8 cellular contexts compared by ENCODE assay signal in the genomic region with DNA sequence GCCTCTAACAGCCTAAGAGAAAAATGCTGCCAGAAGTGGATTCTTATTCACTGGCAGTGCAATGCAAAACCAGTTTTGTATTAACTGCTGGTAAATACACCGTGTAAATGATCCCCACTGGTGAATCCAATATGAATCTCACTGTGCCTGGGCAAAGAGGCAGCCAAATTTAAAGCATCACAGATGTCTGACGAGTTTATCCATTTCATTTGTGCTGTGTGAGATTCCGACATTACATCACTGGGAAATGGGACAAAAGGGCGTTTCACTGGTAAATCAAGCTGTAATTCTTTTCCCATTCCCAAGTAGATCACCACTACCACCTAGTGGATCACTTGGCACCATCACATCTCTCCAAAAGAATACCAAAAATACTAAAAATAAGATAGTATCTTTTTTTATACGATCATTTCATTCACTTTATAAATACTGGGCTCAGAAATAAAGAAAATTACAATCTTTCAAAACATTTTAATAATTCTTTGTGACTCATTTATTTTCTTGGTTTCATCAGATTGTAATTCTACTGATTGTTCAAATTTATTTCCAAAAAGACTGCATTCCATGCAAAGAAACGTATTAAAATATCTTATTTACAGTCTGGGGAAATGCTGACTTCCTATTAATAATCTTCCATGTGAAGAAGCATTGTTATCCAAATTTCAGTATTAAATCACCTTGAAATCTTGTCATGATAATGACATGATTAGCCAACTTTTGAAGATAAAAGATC.
A peak's percentile ranks its signal among the peaks of the same experiment; 100 is the strongest.
DNase-seq lines count a peak whose midpoint lies in the region; ATAC-seq, FAIRE-seq and TF ChIP-seq lines count a peak whose summit lies in the region.

No MANE protein-coding gene starts in this region.

- CTCF ChIA-PET in HepG2 (lab: Yijun Ruan, JAX; ENCODE audit: low intra/inter-chr PET ratio, low total read pairs), result interaction anchor here (0.7 to 1.9 kb wide), 4 partner anchors 1304 to 1340 kb away, joined by 3 to 9 read pairs (median 4); no protein-coding TSS in a partner anchor
- CTCF ChIA-PET in activated naive CD4-positive, alpha-beta T cell treated with anti-CD3 and anti-CD28 coated beads, Interleukin-2, amount 10 ng/mL, durations not matched to agents 7 days and 5 days (lab: Charles Lee), result no interaction called here

- in situ Hi-C loops in HepG2 (cut with HindIII; ENCODE audit: extremely low pct_ligation_motif_present, low pct_unique_long_range_greater_than_20kb), result loop anchor here (10.0 to 25.0 kb wide), 2 partner anchors 1158 to 1311 kb away; no protein-coding TSS in a partner anchor

- no peaks in the 10 kb centered on the region for H3K27me3 ChIP-seq in HepG2 (ENCODE audit: control insufficient read depth in 1 of 2, insufficient read depth in 2 of 2, low read length in 2 of 2)

- POLR2A ChIA-PET in HepG2 (lab: Yijun Ruan, JAX), result no interaction called here

- WGBS in HepG2 (ENCODE audit: low lambda C conversion rate), result 41% methylated on average over 6 of the region's 6 CpGs

- peaks cover 6% of the 10 kb centered on the region for H3K4me1 Mint-ChIP-seq in brain
- H3K4me1 Mint-ChIP-seq in activated naive CD4-positive, alpha-beta T cell treated with anti-CD3 and anti-CD28 coated beads, Interleukin-2, amount 10 ng/mL, durations not matched to agents 7 days and 5 days, result no peaks in the 10 kb centered on the region

- H3K36me3 ChIP-seq in HepG2 (replicated peaks in 1 of 2; ENCODE audit: control insufficient read depth in 1 of 2, insufficient read depth in 2 of 2, low read length in 2 of 2), result no peaks in the 10 kb centered on the region

- H3K36me3 Mint-ChIP-seq in brain, result no peaks in the 10 kb centered on the region
- no peaks in the 10 kb centered on the region for H3K36me3 Mint-ChIP-seq in activated naive CD4-positive, alpha-beta T cell treated with anti-CD3 and anti-CD28 coated beads, Interleukin-2, amount 10 ng/mL, durations not matched to agents 7 days and 5 days

- no peaks in the 10 kb centered on the region for H3K9me3 ChIP-seq in HepG2 (ENCODE audit: low read length)

- no peaks in the 10 kb centered on the region for H4K20me1 ChIP-seq in HepG2 (ENCODE audit: insufficient read depth, low read length)

- peak; percentile 67 for FAIRE-seq in HepG2 (lab: Jason Lieb, UNC)

- H3K27ac ChIP-seq in HepG2 (ENCODE audit: extremely low read length, insufficient read depth, low read length), result no peak overlapping the region

- H3K27me3 Mint-ChIP-seq in brain, result peaks cover 3% of the 10 kb centered on the region
- H3K27me3 Mint-ChIP-seq in activated naive CD4-positive, alpha-beta T cell treated with anti-CD3 and anti-CD28 coated beads, Interleukin-2, amount 10 ng/mL, durations not matched to agents 7 days and 5 days, result no peaks in the 10 kb centered on the region

- no peak overlapping the region for H3K9ac ChIP-seq in HepG2 (ENCODE audit: insufficient read depth, low read depth, low read length)

- H3K4me2 ChIP-seq in HepG2 (ENCODE audit: low read depth, low read length), result no peak overlapping the region

- H3K4me3 Mint-ChIP-seq in brain, result peak overlapping the region in 1 of 5 experiments; percentile 36
- H3K4me3 Mint-ChIP-seq in activated naive CD4-positive, alpha-beta T cell treated with anti-CD3 and anti-CD28 coated beads, Interleukin-2, amount 10 ng/mL, durations not matched to agents 7 days and 5 days, result no peak overlapping the region

- ATAC-seq in HepG2 (peak; percentile 92), HG03457 (IDR thresholded peaks at IDR 0.05; ENCODE audit: unreplicated experiment) (no peak)

- TF ChIP-seq CTCF in brain (conservative IDR thresholded peaks at IDR 0.05) (peak; percentile 50 to 80), HepG2 (CRISPR knock-in tag; IDR thresholded peaks at IDR 0.05) (peak; percentile 65)

- peak; percentile 71 for DNase-seq in AG20443 (ENCODE audit: low spot score)
- DNase-seq in Jurkat, Clone E6-1 (ENCODE audit: low read depth, low spot score), result peak; percentile 1
- peak; percentile 65 for DNase-seq in HepG2 (ENCODE audit: low spot score)
- no peak for DNase-seq in activated naive CD4-positive, alpha-beta T cell treated with anti-CD3 and anti-CD28 coated beads, Interleukin-2, amount 10 ng/mL, durations not matched to agents 7 days and 5 days
- DNase-seq in activated effector memory CD4-positive, alpha-beta T cell treated with anti-CD3 and anti-CD28 coated beads, Interleukin-2, amount 50 U/mL, for 16 hours, result no peak
- no peak for DNase-seq in NCI-H187 (lab: John Stamatoyannopoulos, UW)

- no peaks in the 10 kb centered on the region for H3K79me2 ChIP-seq in HepG2 (ENCODE audit: insufficient read depth, low read length)

- no peak overlapping the region for H2AFZ ChIP-seq in HepG2 (ENCODE audit: low read length)

- TF ChIP-seq RAD21 in HepG2 (CRISPR knock-in tag; IDR thresholded peaks at IDR 0.05), result no peak; the same call in 1 of the 2 replicates

- TF ChIP-seq EP300 in HepG2 (IDR thresholded peaks at IDR 0.05; ENCODE audit: low read depth in 2 of 2, low read length in 2 of 2), result no peak
- TF ChIP-seq EP300 in HepG2 (CRISPR knock-in tag; IDR thresholded peaks at IDR 0.05; ENCODE audit: borderline replicate concordance), result no peak

- H3K27ac Mint-ChIP-seq in brain, result peak overlapping the region in 1 of 5 experiments; percentile 13
- no peak overlapping the region for H3K27ac Mint-ChIP-seq in activated naive CD4-positive, alpha-beta T cell treated with anti-CD3 and anti-CD28 coated beads, Interleukin-2, amount 10 ng/mL, durations not matched to agents 7 days and 5 days

- no peaks in the 10 kb centered on the region for H3K9me3 Mint-ChIP-seq in brain
- no peaks in the 10 kb centered on the region for H3K9me3 Mint-ChIP-seq in activated naive CD4-positive, alpha-beta T cell treated with anti-CD3 and anti-CD28 coated beads, Interleukin-2, amount 10 ng/mL, durations not matched to agents 7 days and 5 days

- no TSS peak for BruUV-seq in HepG2 (replicated peaks; lab: Mats Ljungman, UMichigan)

- no peak overlapping the region for H3K4me3 ChIP-seq in Jurkat, Clone E6-1 (ENCODE audit: low read length)
- H3K4me3 ChIP-seq in HepG2 (replicated peaks in 1 of 3; ENCODE audit: insufficient read depth in 1 of 3, low read depth in 2 of 3, low read length in 3 of 3), result no peak overlapping the region

- no peaks in the 10 kb centered on the region for H3K4me1 ChIP-seq in HepG2 (ENCODE audit: insufficient read depth, low read length)

- intact Hi-C loops in HepG2 (cut with micrococcal nuclease; ENCODE audit: unreplicated experiment), result loop anchor here (1.0 to 10.0 kb wide), 8 partner anchors 43 to 1601 kb away; no protein-coding TSS in a partner anchor

- no peak for TF ChIP-seq POLR2A in HepG2 (IDR thresholded peaks at IDR 0.05; ENCODE audit: insufficient read depth in 1 of 2, low read depth in 2 of 2, low read length in 2 of 2)

TF ChIP-seq in HepG2, 621 proteins besides CTCF, POLR2A, EP300 and RAD21 (continues in another document):
- TF ChIP-seq FOXM1 (CRISPR knock-in tag; IDR thresholded peaks at IDR 0.05), result no peak
- TF ChIP-seq ZNF674 (CRISPR knock-in tag; IDR thresholded peaks at IDR 0.05; ENCODE audit: low read depth), result no peak
- TF ChIP-seq ZNF3 (CRISPR knock-in tag; IDR thresholded peaks at IDR 0.05), result no peak
- no peak for TF ChIP-seq ZNF101 (CRISPR knock-in tag; IDR thresholded peaks at IDR 0.05; ENCODE audit: borderline replicate concordance, low read depth)
- no peak for TF ChIP-seq NR2F2 (IDR thresholded peaks at IDR 0.05; ENCODE audit: borderline replicate concordance, low read depth)
- no peak for TF ChIP-seq RBFOX2 (IDR thresholded peaks at IDR 0.05; ENCODE audit: low read depth, low read length)
- no peak for TF ChIP-seq YY1 (IDR thresholded peaks at IDR 0.05; ENCODE audit: insufficient read depth, insufficient replicate concordance, low read depth, low read length)
- peak; percentile 74 for TF ChIP-seq SMC3 (IDR thresholded peaks at IDR 0.05; ENCODE audit: low read length)
- TF ChIP-seq, protein P1, sequence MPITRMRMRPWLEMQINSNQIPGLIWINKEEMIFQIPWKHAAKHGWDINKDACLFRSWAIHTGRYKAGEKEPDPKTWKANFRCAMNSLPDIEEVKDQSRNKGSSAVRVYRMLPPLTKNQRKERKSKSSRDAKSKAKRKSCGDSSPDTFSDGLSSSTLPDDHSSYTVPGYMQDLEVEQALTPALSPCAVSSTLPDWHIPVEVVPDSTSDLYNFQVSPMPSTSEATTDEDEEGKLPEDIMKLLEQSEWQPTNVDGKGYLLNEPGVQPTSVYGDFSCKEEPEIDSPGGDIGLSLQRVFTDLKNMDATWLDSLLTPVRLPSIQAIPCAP (CRISPR knock-in tag; IDR thresholded peaks at IDR 0.05; ENCODE audit: low read depth), result no peak
- TF ChIP-seq, protein P2, sequence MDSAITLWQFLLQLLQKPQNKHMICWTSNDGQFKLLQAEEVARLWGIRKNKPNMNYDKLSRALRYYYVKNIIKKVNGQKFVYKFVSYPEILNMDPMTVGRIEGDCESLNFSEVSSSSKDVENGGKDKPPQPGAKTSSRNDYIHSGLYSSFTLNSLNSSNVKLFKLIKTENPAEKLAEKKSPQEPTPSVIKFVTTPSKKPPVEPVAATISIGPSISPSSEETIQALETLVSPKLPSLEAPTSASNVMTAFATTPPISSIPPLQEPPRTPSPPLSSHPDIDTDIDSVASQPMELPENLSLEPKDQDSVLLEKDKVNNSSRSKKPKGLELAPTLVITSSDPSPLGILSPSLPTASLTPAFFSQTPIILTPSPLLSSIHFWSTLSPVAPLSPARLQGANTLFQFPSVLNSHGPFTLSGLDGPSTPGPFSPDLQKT (CRISPR knock-in tag; IDR thresholded peaks at IDR 0.05; ENCODE audit: borderline replicate concordance), result no peak
- 0 out of 2 replicates have a peak, but pooled peaks have one; percentile 14 for TF ChIP-seq ZNF629 (CRISPR knock-in tag; conservative IDR thresholded peaks at IDR 0.05)
- TF ChIP-seq HNRNPLL (IDR thresholded peaks at IDR 0.05; ENCODE audit: low read depth, low read length, poor library complexity, severe bottlenecking), result no peak
- no peak for TF ChIP-seq HOXA9 (CRISPR knock-in tag; IDR thresholded peaks at IDR 0.05; ENCODE audit: borderline replicate concordance)
- TF ChIP-seq POLR2G (IDR thresholded peaks at IDR 0.05; ENCODE audit: low read depth, low read length), result no peak
- no peak for TF ChIP-seq CHCHD3 (CRISPR knock-in tag; IDR thresholded peaks at IDR 0.05)
- no peak for TF ChIP-seq ZFAT (CRISPR knock-in tag; conservative IDR thresholded peaks at IDR 0.05)
- TF ChIP-seq TRIM24 (CRISPR knock-in tag; IDR thresholded peaks at IDR 0.05), result no peak
- no peak for TF ChIP-seq THYN1 (CRISPR knock-in tag; IDR thresholded peaks at IDR 0.05; ENCODE audit: borderline replicate concordance, low read depth)
- TF ChIP-seq ATF1 (CRISPR knock-in tag; IDR thresholded peaks at IDR 0.05), result peak; percentile 28; the same call in 1 of the 2 replicates

Comparison
In these comparisons a context has a peak if more than half of its experiments do, and no peak if none do; other contexts are left out.
1. DNase-seq: peak in AG20443 (single experiment), Jurkat, Clone E6-1 (single experiment) and HepG2 (single experiment); none in activated naive CD4-positive, alpha-beta T cell treated with anti-CD3 and anti-CD28 coated beads, Interleukin-2, amount 10 ng/mL, durations not matched to agents 7 days and 5 days (single experiment), activated effector memory CD4-positive, alpha-beta T cell treated with anti-CD3 and anti-CD28 coated beads, Interleukin-2, amount 50 U/mL, for 16 hours (single experiment) and NCI-H187 (0 of 2).